In the genomic region with DNA sequence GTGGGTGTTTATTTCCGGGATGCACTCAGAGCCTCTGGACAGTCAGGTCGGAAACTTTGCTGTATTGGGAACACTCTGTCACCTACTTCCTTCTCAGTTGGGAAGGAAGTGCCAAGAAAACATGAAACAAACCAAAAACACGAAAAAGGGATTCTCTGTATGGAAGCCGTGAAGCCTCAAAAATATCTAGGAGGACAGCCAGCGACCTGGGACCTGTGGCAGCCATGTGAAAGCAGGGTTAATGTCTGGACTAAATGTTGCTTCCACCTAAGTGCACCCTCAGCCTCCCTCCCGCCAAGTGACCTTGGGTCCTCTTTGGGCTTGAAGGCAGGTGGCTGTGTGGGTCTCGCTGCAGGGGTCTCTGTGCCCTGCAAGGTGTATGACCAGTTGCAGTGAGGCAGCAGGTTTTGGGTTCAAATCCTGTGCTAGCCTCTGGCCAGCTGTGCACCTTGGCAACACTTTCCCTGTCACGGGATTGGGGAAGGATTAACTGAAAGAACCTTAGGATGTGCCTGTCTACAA, we compare ENCODE assay signal across 1 cellular context.
TF ChIP-seq lines count a peak whose summit lies in the region.

No MANE protein-coding gene starts in this region.

TF ChIP-seq in K562, 482 proteins besides CTCF, POLR2A, EP300 and RAD21 (continues in another document):
- TF ChIP-seq BRD9 (IDR thresholded peaks at IDR 0.05; ENCODE audit: low read depth, partially characterized antibody) (no peak), ZBTB43 (CRISPR knock-in tag; IDR thresholded peaks at IDR 0.05) (no peak), MYNN (IDR thresholded peaks at IDR 0.05) (no peak), MYNN (CRISPR knock-in tag; IDR thresholded peaks at IDR 0.05) (no peak), SP1 (CRISPR knock-in tag; IDR thresholded peaks at IDR 0.05) (no peak), FOXJ3 (CRISPR knock-in tag; IDR thresholded peaks at IDR 0.05) (no peak), EHMT2 (IDR thresholded peaks at IDR 0.05) (no peak), ZC3H8 (IDR thresholded peaks at IDR 0.05) (no peak), GTF2E2 (tag; IDR thresholded peaks at IDR 0.05) (no peak), NEUROD1 (IDR thresholded peaks at IDR 0.05; ENCODE audit: borderline replicate concordance, low read depth, low read length, partially characterized antibody) (no peak), ZNF778 (CRISPR knock-in tag; IDR thresholded peaks at IDR 0.05) (no peak), CBX5 (IDR thresholded peaks at IDR 0.05; ENCODE audit: borderline replicate concordance, low read depth) (no peak), ZBTB40 (IDR thresholded peaks at IDR 0.05) (0 out of 2 replicates have a peak, but pooled peaks have one; percentile 29), ZBTB40 (CRISPR knock-in tag; IDR thresholded peaks at IDR 0.05) (no peak), ZFX (CRISPR knock-in tag; IDR thresholded peaks at IDR 0.05) (no peak), ZNF174 (CRISPR knock-in tag; IDR thresholded peaks at IDR 0.05) (no peak), NR2C2 (CRISPR knock-in tag; IDR thresholded peaks at IDR 0.05) (no peak), NR2C2 (tag; IDR thresholded peaks at IDR 0.05) (0 out of 2 replicates have a peak, but pooled peaks have one; percentile 39), DLX4 (CRISPR knock-in tag; IDR thresholded peaks at IDR 0.05) (no peak), KDM5B (IDR thresholded peaks at IDR 0.05; ENCODE audit: insufficient replicate concordance, low read depth, low read length) (no peak), TOE1 (IDR thresholded peaks at IDR 0.05; ENCODE audit: borderline replicate concordance) (no peak), TOE1 (CRISPR knock-in tag; IDR thresholded peaks at IDR 0.05; ENCODE audit: borderline replicate concordance, low read depth) (no peak), GABPA (tag; conservative IDR thresholded peaks at IDR 0.05; ENCODE audit: low read depth) (0 out of 2 replicates have a peak, but pooled peaks have one; percentile 5), USF2 (CRISPR knock-in tag; IDR thresholded peaks at IDR 0.05) (no peak), CBFA2T2 (conservative IDR thresholded peaks at IDR 0.05) (no peak), CHD1 (IDR thresholded peaks at IDR 0.05; ENCODE audit: low read length) (peak; percentile 55), ZBTB33 (CRISPR knock-in tag; IDR thresholded peaks at IDR 0.05) (no peak), KLF16 (IDR thresholded peaks at IDR 0.05) (no peak), E2F4 (CRISPR knock-in tag; IDR thresholded peaks at IDR 0.05; ENCODE audit: low read depth) (0 out of 2 replicates have a peak, but pooled peaks have one; percentile 27), NFE2L1 (tag; IDR thresholded peaks at IDR 0.05; ENCODE audit: borderline replicate concordance, low read depth) (no peak), RUNX1 (IDR thresholded peaks at IDR 0.05; ENCODE audit: low read depth) (no peak)
- TF ChIP-seq, protein P1, sequence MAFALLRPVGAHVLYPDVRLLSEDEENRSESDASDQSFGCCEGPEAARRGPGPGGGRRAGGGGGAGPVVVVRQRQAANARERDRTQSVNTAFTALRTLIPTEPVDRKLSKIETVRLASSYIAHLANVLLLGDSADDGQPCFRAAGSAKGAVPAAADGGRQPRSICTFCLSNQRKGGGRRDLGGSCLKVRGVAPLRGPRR (CRISPR knock-in tag; IDR thresholded peaks at IDR 0.05) = no peak
- TF ChIP-seq, protein P2, sequence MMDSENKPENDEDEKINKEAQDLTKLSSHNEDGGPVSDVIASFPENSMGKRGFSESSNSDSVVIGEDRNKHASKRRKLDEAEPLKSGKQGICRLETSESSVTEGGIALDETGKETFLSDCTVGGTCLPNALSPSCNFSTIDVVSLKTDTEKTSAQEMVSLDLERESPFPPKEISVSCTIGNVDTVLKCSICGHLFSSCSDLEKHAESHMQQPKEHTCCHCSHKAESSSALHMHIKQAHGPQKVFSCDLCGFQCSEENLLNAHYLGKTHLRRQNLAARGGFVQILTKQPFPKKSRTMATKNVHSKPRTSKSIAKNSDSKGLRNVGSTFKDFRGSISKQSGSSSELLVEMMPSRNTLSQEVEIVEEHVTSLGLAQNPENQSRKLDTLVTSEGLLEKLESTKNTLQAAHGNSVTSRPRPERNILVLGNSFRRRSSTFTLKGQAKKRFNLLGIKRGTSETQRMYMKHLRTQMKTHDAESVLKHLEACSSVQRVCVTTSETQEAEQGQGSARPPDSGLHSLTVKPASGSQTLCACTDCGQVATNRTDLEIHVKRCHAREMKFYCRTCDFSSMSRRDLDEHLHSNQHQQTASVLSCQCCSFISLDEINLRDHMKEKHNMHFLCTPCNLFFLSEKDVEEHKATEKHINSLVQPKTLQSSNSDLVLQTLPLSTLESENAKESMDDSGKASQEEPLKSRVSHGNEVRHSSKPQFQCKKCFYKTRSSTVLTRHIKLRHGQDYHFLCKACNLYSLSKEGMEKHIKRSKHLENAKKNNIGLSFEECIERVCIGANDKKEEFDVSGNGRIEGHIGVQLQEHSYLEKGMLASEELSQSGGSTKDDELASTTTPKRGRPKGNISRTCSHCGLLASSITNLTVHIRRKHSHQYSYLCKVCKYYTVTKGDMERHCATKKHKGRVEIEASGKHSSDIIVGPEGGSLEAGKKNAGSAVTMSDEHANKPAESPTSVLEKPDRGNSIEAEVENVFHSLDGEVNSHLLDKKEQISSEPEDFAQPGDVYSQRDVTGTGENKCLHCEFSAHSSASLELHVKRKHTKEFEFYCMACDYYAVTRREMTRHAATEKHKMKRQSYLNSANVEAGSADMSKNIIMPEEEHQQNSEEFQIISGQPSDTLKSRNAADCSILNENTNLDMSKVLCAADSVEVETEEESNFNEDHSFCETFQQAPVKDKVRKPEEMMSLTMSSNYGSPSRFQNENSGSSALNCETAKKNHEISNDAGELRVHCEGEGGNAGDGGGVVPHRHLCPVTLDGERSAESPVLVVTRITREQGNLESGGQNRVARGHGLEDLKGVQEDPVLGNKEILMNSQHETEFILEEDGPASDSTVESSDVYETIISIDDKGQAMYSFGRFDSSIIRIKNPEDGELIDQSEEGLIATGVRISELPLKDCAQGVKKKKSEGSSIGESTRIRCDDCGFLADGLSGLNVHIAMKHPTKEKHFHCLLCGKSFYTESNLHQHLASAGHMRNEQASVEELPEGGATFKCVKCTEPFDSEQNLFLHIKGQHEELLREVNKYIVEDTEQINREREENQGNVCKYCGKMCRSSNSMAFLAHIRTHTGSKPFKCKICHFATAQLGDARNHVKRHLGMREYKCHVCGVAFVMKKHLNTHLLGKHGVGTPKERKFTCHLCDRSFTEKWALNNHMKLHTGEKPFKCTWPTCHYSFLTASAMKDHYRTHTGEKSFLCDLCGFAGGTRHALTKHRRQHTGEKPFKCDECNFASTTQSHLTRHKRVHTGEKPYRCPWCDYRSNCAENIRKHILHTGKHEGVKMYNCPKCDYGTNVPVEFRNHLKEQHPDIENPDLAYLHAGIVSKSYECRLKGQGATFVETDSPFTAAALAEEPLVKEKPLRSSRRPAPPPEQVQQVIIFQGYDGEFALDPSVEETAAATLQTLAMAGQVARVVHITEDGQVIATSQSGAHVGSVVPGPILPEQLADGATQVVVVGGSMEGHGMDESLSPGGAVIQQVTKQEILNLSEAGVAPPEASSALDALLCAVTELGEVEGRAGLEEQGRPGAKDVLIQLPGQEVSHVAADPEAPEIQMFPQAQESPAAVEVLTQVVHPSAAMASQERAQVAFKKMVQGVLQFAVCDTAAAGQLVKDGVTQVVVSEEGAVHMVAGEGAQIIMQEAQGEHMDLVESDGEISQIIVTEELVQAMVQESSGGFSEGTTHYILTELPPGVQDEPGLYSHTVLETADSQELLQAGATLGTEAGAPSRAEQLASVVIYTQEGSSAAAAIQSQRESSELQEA (IDR thresholded peaks at IDR 0.05; ENCODE audit: low read depth) = peak; percentile 82
